1 cellular context compared by ENCODE assay signal in the genomic region with DNA sequence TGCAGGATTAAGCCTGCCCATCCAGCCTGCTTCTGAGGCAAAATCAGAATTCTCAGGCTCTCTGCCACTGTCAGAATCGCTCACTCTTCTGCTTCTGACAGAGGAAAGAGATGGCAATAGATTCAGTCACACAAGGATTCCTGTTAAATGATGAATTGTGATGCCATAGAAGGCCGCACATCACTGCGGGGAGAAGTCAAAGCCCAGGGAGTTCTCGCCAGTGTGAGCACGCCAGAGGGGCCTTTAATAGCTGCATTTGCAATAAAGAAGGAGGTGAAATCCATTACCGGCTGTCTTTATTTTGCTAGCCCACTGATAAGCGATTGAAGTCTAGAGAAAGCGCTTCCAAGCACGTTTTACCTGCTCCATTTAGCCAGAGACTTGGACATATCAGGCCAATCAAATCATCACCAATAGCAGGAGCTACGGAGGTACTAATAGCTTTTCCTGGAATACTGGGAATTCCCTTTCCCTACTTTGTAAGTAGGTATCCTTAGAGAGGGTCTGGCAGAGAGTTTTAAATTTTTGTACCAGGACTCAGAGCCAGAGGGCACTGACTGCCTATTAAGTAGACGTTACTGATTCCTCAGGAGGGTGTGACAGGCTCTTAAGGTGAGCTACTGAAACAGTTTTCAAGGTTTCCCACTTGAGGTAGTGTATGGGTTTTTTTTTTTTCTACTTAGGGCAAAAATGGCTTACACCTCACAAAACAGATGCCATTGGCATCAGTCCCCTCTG.
TF ChIP-seq lines count a peak whose summit lies in the region.

No MANE protein-coding gene starts in this region.

TF ChIP-seq in GM12878, 131 proteins besides CTCF, POLR2A, EP300 and RAD21:
- 0 out of 2 replicates have a peak, but pooled peaks have one; percentile 1 for TF ChIP-seq DPF2 (IDR thresholded peaks at IDR 0.05)
- TF ChIP-seq SMC3 (IDR thresholded peaks at IDR 0.05; ENCODE audit: borderline replicate concordance, low read length), result no peak
